In the genomic region with DNA sequence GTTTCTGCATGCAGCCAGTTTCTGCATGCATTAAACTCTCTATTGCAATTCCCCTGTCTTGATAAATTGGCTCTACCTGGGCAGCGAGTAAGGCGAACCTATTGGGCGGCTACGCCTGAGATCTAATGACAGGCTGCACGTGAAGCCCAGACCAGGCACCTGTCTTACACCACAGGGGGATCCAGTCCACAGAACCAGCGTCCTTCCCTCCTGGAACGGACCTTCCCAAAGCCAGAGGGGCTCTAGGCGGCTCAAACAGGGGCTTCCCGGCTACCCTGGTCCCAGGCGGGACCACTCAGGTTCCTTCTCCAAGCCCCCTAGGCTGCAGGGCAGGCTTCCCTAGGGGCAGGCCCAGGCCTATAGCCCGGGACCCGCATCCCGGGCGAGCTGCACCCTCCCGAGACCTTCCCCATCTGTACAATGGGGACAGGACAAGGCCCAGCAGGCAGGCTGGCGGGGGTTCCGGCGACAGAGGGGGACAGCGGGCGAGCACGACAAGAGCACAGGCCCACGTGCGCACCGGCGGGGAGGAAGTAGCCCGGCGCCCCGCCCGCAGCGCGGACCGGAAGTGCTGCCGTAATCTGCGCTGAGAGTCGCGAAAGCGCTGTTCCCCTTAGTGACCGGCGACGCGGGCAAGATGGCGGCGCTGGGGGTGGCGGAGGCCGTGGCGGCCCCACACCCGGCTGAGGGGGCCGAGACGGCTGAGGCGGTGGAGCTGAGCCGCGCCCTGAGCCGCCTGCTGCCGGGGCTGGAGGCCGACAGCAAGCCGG, we compare ENCODE assay signal across 2 cellular contexts.
TF ChIP-seq lines count a peak whose summit lies in the region.

A gene (plus strand): TSS at position 616 of the 770 bp plus-strand sequence. CDS start 22 bp downstream, at position 638.

TF ChIP-seq in HEK293, 187 proteins besides CTCF, POLR2A, EP300 and RAD21 (continued from another document and continues in another):
- TF ChIP-seq, protein P1, sequence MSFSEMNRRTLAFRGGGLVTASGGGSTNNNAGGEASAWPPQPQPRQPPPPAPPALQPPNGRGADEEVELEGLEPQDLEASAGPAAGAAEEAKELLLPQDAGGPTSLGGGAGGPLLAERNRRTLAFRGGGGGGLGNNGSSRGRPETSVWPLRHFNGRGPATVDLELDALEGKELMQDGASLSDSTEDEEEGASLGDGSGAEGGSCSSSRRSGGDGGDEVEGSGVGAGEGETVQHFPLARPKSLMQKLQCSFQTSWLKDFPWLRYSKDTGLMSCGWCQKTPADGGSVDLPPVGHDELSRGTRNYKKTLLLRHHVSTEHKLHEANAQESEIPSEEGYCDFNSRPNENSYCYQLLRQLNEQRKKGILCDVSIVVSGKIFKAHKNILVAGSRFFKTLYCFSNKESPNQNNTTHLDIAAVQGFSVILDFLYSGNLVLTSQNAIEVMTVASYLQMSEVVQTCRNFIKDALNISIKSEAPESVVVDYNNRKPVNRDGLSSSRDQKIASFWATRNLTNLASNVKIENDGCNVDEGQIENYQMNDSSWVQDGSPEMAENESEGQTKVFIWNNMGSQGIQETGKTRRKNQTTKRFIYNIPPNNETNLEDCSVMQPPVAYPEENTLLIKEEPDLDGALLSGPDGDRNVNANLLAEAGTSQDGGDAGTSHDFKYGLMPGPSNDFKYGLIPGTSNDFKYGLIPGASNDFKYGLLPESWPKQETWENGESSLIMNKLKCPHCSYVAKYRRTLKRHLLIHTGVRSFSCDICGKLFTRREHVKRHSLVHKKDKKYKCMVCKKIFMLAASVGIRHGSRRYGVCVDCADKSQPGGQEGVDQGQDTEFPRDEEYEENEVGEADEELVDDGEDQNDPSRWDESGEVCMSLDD (tag by site-specific recombination; IDR thresholded peaks at IDR 0.05) = peak; percentile 76
- TF ChIP-seq ZFP69B (tag by site-specific recombination; IDR thresholded peaks at IDR 0.05) (peak; percentile 60; the same call in 1 of the 2 replicates), ZNF2 (tag by site-specific recombination; IDR thresholded peaks at IDR 0.05) (peak; percentile 68; the same call in 1 of the 2 replicates), ZNF19 (tag by site-specific recombination; IDR thresholded peaks at IDR 0.05; ENCODE audit: low read depth) (no peak), ZNF248 (tag by site-specific recombination; IDR thresholded peaks at IDR 0.05) (no peak), ZNF169 (tag by site-specific recombination; IDR thresholded peaks at IDR 0.05) (no peak), REPIN1 (tag by site-specific recombination; IDR thresholded peaks at IDR 0.05; ENCODE audit: low read depth) (no peak), ZNF175 (tag by site-specific recombination; IDR thresholded peaks at IDR 0.05) (no peak), ZNF335 (tag by site-specific recombination; conservative IDR thresholded peaks at IDR 0.05) (peak; percentile 86), SETDB1 (IDR thresholded peaks at IDR 0.05; ENCODE audit: insufficient read length, low read length) (no peak), ZFHX2 (tag by site-specific recombination; conservative IDR thresholded peaks at IDR 0.05) (peak; percentile 70), ZNF514 (tag by site-specific recombination; IDR thresholded peaks at IDR 0.05) (no peak), ZNF747 (tag by site-specific recombination; IDR thresholded peaks at IDR 0.05) (no peak), YY2 (tag by site-specific recombination; IDR thresholded peaks at IDR 0.05) (peak; percentile 79), ZXDB (tag by site-specific recombination; IDR thresholded peaks at IDR 0.05) (peak; percentile 86), GLIS1 (tag by site-specific recombination; IDR thresholded peaks at IDR 0.05) (no peak), ZNF571 (tag by site-specific recombination; IDR thresholded peaks at IDR 0.05) (no peak), ZNF664 (tag by site-specific recombination; IDR thresholded peaks at IDR 0.05) (no peak), KLF1 (tag by site-specific recombination; IDR thresholded peaks at IDR 0.05) (peak; percentile 39), ZNF529 (tag by site-specific recombination; IDR thresholded peaks at IDR 0.05; ENCODE audit: insufficient replicate concordance) (no peak), WT1 (tag by site-specific recombination; IDR thresholded peaks at IDR 0.05) (no peak), ZNF112 (tag by site-specific recombination; IDR thresholded peaks at IDR 0.05) (no peak), ZNF658 (tag by site-specific recombination; IDR thresholded peaks at IDR 0.05) (no peak), BCL11B (tag by site-specific recombination; IDR thresholded peaks at IDR 0.05; ENCODE audit: low read depth) (no peak), ZNF701 (tag by site-specific recombination; IDR thresholded peaks at IDR 0.05) (no peak)
- TF ChIP-seq, protein P2, sequence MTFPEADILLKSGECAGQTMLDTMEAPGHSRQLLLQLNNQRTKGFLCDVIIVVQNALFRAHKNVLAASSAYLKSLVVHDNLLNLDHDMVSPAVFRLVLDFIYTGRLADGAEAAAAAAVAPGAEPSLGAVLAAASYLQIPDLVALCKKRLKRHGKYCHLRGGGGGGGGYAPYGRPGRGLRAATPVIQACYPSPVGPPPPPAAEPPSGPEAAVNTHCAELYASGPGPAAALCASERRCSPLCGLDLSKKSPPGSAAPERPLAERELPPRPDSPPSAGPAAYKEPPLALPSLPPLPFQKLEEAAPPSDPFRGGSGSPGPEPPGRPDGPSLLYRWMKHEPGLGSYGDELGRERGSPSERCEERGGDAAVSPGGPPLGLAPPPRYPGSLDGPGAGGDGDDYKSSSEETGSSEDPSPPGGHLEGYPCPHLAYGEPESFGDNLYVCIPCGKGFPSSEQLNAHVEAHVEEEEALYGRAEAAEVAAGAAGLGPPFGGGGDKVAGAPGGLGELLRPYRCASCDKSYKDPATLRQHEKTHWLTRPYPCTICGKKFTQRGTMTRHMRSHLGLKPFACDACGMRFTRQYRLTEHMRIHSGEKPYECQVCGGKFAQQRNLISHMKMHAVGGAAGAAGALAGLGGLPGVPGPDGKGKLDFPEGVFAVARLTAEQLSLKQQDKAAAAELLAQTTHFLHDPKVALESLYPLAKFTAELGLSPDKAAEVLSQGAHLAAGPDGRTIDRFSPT (tag by site-specific recombination; IDR thresholded peaks at IDR 0.05) = no peak

TF ChIP-seq in SK-N-SH, 30 proteins besides CTCF, POLR2A, EP300 and RAD21 (continued from another document):
- TF ChIP-seq, protein P3, sequence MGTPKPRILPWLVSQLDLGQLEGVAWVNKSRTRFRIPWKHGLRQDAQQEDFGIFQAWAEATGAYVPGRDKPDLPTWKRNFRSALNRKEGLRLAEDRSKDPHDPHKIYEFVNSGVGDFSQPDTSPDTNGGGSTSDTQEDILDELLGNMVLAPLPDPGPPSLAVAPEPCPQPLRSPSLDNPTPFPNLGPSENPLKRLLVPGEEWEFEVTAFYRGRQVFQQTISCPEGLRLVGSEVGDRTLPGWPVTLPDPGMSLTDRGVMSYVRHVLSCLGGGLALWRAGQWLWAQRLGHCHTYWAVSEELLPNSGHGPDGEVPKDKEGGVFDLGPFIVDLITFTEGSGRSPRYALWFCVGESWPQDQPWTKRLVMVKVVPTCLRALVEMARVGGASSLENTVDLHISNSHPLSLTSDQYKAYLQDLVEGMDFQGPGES (IDR thresholded peaks at IDR 0.05; ENCODE audit: low read depth, low read length) = no peak
- TF ChIP-seq POLR2AphosphoS5 (IDR thresholded peaks at IDR 0.05; ENCODE audit: low read depth, low read length) (peak; percentile 86), JUND (IDR thresholded peaks at IDR 0.05) (no peak), TEAD4 (IDR thresholded peaks at IDR 0.05; ENCODE audit: borderline replicate concordance, insufficient read depth) (no peak), TCF12 (IDR thresholded peaks at IDR 0.05) (peak; percentile 34; the same call in 1 of the 2 replicates), FOXJ3 (CRISPR knock-in tag; IDR thresholded peaks at IDR 0.05) (peak; percentile 44; the same call in 1 of the 2 replicates), NRF1 (IDR thresholded peaks at IDR 0.05; ENCODE audit: low read depth, low read length) (no peak), SMC3 (IDR thresholded peaks at IDR 0.05; ENCODE audit: low read depth, low read length) (no peak), MXI1 (IDR thresholded peaks at IDR 0.05; ENCODE audit: low read depth, low read length) (peak; percentile 99), RFX5 (IDR thresholded peaks at IDR 0.05; ENCODE audit: low read length) (no peak), EZH2phosphoT487 (IDR thresholded peaks at IDR 0.05; ENCODE audit: borderline replicate concordance, low read depth) (no peak), MEF2A (IDR thresholded peaks at IDR 0.05; ENCODE audit: borderline replicate concordance, low read depth) (no peak), TAF1 (IDR thresholded peaks at IDR 0.05; ENCODE audit: borderline replicate concordance, low read depth, low read length) (peak; percentile 98), NFIC (IDR thresholded peaks at IDR 0.05; ENCODE audit: borderline replicate concordance) (no peak), GABPA (IDR thresholded peaks at IDR 0.05; ENCODE audit: low read depth) (peak; percentile 96), YY1 (IDR thresholded peaks at IDR 0.05; ENCODE audit: low read depth) (peak; percentile 96), GATA2 (CRISPR knock-in tag; IDR thresholded peaks at IDR 0.05) (no peak), ELF1 (IDR thresholded peaks at IDR 0.05) (peak; percentile 87), CHD2 (IDR thresholded peaks at IDR 0.05; ENCODE audit: low read length, partially characterized antibody) (peak; percentile 88), RXRA (IDR thresholded peaks at IDR 0.05; ENCODE audit: borderline replicate concordance, low read depth) (no peak)
- TF ChIP-seq, protein P4, sequence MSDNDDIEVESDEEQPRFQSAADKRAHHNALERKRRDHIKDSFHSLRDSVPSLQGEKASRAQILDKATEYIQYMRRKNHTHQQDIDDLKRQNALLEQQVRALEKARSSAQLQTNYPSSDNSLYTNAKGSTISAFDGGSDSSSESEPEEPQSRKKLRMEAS (IDR thresholded peaks at IDR 0.05; ENCODE audit: low read depth) = peak; percentile 100
- TF ChIP-seq, protein P5, sequence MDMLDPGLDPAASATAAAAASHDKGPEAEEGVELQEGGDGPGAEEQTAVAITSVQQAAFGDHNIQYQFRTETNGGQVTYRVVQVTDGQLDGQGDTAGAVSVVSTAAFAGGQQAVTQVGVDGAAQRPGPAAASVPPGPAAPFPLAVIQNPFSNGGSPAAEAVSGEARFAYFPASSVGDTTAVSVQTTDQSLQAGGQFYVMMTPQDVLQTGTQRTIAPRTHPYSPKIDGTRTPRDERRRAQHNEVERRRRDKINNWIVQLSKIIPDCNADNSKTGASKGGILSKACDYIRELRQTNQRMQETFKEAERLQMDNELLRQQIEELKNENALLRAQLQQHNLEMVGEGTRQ (IDR thresholded peaks at IDR 0.05; ENCODE audit: borderline replicate concordance, low read depth, low read length) = peak; percentile 17; the same call in 1 of the 2 replicates
- TF ChIP-seq, protein P6, sequence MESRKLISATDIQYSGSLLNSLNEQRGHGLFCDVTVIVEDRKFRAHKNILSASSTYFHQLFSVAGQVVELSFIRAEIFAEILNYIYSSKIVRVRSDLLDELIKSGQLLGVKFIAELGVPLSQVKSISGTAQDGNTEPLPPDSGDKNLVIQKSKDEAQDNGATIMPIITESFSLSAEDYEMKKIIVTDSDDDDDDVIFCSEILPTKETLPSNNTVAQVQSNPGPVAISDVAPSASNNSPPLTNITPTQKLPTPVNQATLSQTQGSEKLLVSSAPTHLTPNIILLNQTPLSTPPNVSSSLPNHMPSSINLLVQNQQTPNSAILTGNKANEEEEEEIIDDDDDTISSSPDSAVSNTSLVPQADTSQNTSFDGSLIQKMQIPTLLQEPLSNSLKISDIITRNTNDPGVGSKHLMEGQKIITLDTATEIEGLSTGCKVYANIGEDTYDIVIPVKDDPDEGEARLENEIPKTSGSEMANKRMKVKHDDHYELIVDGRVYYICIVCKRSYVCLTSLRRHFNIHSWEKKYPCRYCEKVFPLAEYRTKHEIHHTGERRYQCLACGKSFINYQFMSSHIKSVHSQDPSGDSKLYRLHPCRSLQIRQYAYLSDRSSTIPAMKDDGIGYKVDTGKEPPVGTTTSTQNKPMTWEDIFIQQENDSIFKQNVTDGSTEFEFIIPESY (IDR thresholded peaks at IDR 0.05; ENCODE audit: borderline replicate concordance, low read depth) = peak; percentile 75; the same call in 1 of the 2 replicates
- TF ChIP-seq, protein P7, sequence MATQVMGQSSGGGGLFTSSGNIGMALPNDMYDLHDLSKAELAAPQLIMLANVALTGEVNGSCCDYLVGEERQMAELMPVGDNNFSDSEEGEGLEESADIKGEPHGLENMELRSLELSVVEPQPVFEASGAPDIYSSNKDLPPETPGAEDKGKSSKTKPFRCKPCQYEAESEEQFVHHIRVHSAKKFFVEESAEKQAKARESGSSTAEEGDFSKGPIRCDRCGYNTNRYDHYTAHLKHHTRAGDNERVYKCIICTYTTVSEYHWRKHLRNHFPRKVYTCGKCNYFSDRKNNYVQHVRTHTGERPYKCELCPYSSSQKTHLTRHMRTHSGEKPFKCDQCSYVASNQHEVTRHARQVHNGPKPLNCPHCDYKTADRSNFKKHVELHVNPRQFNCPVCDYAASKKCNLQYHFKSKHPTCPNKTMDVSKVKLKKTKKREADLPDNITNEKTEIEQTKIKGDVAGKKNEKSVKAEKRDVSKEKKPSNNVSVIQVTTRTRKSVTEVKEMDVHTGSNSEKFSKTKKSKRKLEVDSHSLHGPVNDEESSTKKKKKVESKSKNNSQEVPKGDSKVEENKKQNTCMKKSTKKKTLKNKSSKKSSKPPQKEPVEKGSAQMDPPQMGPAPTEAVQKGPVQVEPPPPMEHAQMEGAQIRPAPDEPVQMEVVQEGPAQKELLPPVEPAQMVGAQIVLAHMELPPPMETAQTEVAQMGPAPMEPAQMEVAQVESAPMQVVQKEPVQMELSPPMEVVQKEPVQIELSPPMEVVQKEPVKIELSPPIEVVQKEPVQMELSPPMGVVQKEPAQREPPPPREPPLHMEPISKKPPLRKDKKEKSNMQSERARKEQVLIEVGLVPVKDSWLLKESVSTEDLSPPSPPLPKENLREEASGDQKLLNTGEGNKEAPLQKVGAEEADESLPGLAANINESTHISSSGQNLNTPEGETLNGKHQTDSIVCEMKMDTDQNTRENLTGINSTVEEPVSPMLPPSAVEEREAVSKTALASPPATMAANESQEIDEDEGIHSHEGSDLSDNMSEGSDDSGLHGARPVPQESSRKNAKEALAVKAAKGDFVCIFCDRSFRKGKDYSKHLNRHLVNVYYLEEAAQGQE (IDR thresholded peaks at IDR 0.05; ENCODE audit: low read depth, low read length) = peak; percentile 59; the same call in 1 of the 2 replicates
